In genomic region chr5:6483880-6484382, GRCh38 we compare ENCODE assay signal across 9 cellular contexts. TPM values are rescaled to one million over a fixed set of nuclear protein-coding genes. Genes with fewer than 3 reads are reported as not detected.
DNase-seq lines count a peak whose midpoint lies in the region; ATAC-seq and TF ChIP-seq lines count a peak whose summit lies in the region.
"Had no signal": no experiment of that assay in that cellular context is flagged by ENCODE, and none has a peak within 500 bp of the region (broad histone marks: within the 10 kb centered on the region; RNA-seq: fewer than 3 reads in every experiment).

No MANE protein-coding gene starts in this region.

- no peak overlapping the region for H2BK5ac ChIP-seq in trophoblast cell (ENCODE audit: low read depth, low read length, poor library complexity)

- no peak overlapping the region for H2BK120ac ChIP-seq in trophoblast cell (ENCODE audit: insufficient read depth, low read length, poor library complexity)

- TF ChIP-seq CTCF in gastrocnemius medialis (IDR thresholded peaks at IDR 0.05 in 4 of 5, conservative IDR thresholded peaks at IDR 0.05 in 1 of 5): no peak
- TF ChIP-seq CTCF in coronary artery (IDR thresholded peaks at IDR 0.05): no peak

- no peak overlapping the region for H2AFZ ChIP-seq in trophoblast cell (ENCODE audit: insufficient read depth, low read length, poor library complexity)

- H3K9me3 Mint-ChIP-seq in T-helper 1 cell treated with Interleukin-12 subunit alpha and Interleukin-12 subunit beta and Interleukin-4 antibody, amounts not matched to agents 30 μg/mL and 1 μg/mL, for 36 hours: no peaks in the 10 kb centered on the region

- no peak overlapping the region for H3K9ac ChIP-seq in trophoblast cell (ENCODE audit: low read length)

- ATAC-seq in GM18502 (IDR thresholded peaks at IDR 0.05; ENCODE audit: poor library complexity, unreplicated experiment) (peak; percentile 91), GM19328 (IDR thresholded peaks at IDR 0.05; ENCODE audit: unreplicated experiment) (peak; percentile 84), HG02885 (IDR thresholded peaks at IDR 0.05; ENCODE audit: poor library complexity, unreplicated experiment) (peak; percentile 88), gastrocnemius medialis (no peak)
- ATAC-seq: body of pancreas had no signal

- no peak overlapping the region for H3K18ac ChIP-seq in trophoblast cell (ENCODE audit: low read length)

- no peak overlapping the region for H3K4ac ChIP-seq in trophoblast cell (ENCODE audit: low read depth, low read length)

- H3K4me1 Mint-ChIP-seq in T-helper 1 cell treated with Interleukin-12 subunit alpha and Interleukin-12 subunit beta and Interleukin-4 antibody, amounts not matched to agents 30 μg/mL and 1 μg/mL, for 36 hours (ENCODE audit: low read depth): peaks cover 29% of the 10 kb centered on the region

- no peak overlapping the region for H3K14ac ChIP-seq in trophoblast cell (ENCODE audit: low read length)

- H3K4me3 Mint-ChIP-seq in T-helper 1 cell treated with Interleukin-12 subunit alpha and Interleukin-12 subunit beta and Interleukin-4 antibody, amounts not matched to agents 30 μg/mL and 1 μg/mL, for 36 hours: no peak overlapping the region

- peak overlapping the region; percentile 21 for H3K27ac Mint-ChIP-seq in T-helper 1 cell treated with Interleukin-12 subunit alpha and Interleukin-12 subunit beta and Interleukin-4 antibody, amounts not matched to agents 30 μg/mL and 1 μg/mL, for 36 hours

- no peaks in the 10 kb centered on the region for H3K36me3 ChIP-seq in gastrocnemius medialis
- no peaks in the 10 kb centered on the region for H3K36me3 ChIP-seq in trophoblast cell (ENCODE audit: control insufficient read depth in 1 of 2, insufficient read depth in 2 of 2, low read length in 2 of 2)

- no peak overlapping the region for H3K4me2 ChIP-seq in trophoblast cell (ENCODE audit: low read length)

- peaks cover 13% of the 10 kb centered on the region for H3K27me3 Mint-ChIP-seq in T-helper 1 cell treated with Interleukin-12 subunit alpha and Interleukin-12 subunit beta and Interleukin-4 antibody, amounts not matched to agents 30 μg/mL and 1 μg/mL, for 36 hours (ENCODE audit: low read depth)

- no CpG with 5 or more reads among the region's 9 CpGs for WGBS in trophoblast cell (ENCODE audit: extremely low coverage, insufficient coverage, insufficient read length)

- H3K9me3 ChIP-seq in gastrocnemius medialis: no peaks in the 10 kb centered on the region
- no peaks in the 10 kb centered on the region for H3K9me3 ChIP-seq in trophoblast cell (ENCODE audit: insufficient read depth, low read depth, low read length)
- H3K9me3 ChIP-seq: body of pancreas had no signal

- no peak overlapping the region for H3K23ac ChIP-seq in trophoblast cell (ENCODE audit: low read length)

- DNase-seq in gastrocnemius medialis: no peak
- no peak for DNase-seq in coronary artery (ENCODE audit: low spot score)
- DNase-seq in trophoblast cell: no peak
- DNase-seq in NCI-H82 treated with DMSO at 0.1 percent for 48 hours (lab: John Stamatoyannopoulos, UW; ENCODE audit: unreplicated experiment): no peak
- DNase-seq: body of pancreas had no signal

- in situ Hi-C loops in gastrocnemius medialis (cut with MboI; ENCODE audit: low sequenced_read_pairs in 4 of 4): no loop called here

- no peak overlapping the region for H4K91ac ChIP-seq in trophoblast cell (ENCODE audit: low read depth, low read length)

- H3K4me1 ChIP-seq in gastrocnemius medialis (peaks cover 10 to 15% of the 10 kb centered on the region in 2 donors), trophoblast cell (ENCODE audit: control insufficient read depth in 1 of 2, insufficient read depth in 2 of 2, low read length in 2 of 2) (no peaks in the 10 kb centered on the region)
- H3K4me1 ChIP-seq: body of pancreas had no signal

- H3K4me3 ChIP-seq in gastrocnemius medialis (no peak overlapping the region), coronary artery (no peak overlapping the region), trophoblast cell (ENCODE audit: low read depth, low read length) (no peak overlapping the region)
- H3K4me3 ChIP-seq: body of pancreas had no signal

- no peaks in the 10 kb centered on the region for H3K36me3 Mint-ChIP-seq in T-helper 1 cell treated with Interleukin-12 subunit alpha and Interleukin-12 subunit beta and Interleukin-4 antibody, amounts not matched to agents 30 μg/mL and 1 μg/mL, for 36 hours (ENCODE audit: low read depth)

- no peak for TF ChIP-seq POLR2A in gastrocnemius medialis (IDR thresholded peaks at IDR 0.05)

- no peak overlapping the region for H2AK5ac ChIP-seq in trophoblast cell (ENCODE audit: low read length)

- H4K8ac ChIP-seq in trophoblast cell (ENCODE audit: low read depth, low read length): no peak overlapping the region

- H3K79me2 ChIP-seq in trophoblast cell (ENCODE audit: control insufficient read depth, insufficient read depth, low read length, poor library complexity): no peaks in the 10 kb centered on the region

- intact Hi-C loops in gastrocnemius medialis (cut with DNase I; ENCODE audit: low total_unique reads): no loop called here

- H2BK12ac ChIP-seq in trophoblast cell (ENCODE audit: low read length): no peak overlapping the region

- no peaks in the 10 kb centered on the region for H3K27me3 ChIP-seq in gastrocnemius medialis
- H3K27me3 ChIP-seq in trophoblast cell (ENCODE audit: insufficient read depth, low read length): no peaks in the 10 kb centered on the region
- H3K27me3 ChIP-seq: body of pancreas had no signal

- H3K27ac ChIP-seq in gastrocnemius medialis (no peak overlapping the region), coronary artery (no peak overlapping the region), trophoblast cell (ENCODE audit: low read depth, low read length) (no peak overlapping the region)
- H3K27ac ChIP-seq: body of pancreas had no signal

- H4K12ac ChIP-seq in trophoblast cell (ENCODE audit: low read depth, low read length): no peak overlapping the region

- no peaks in the 10 kb centered on the region for H3K79me1 ChIP-seq in trophoblast cell (ENCODE audit: low read length)

RNA-seq across cellular contexts. Expression of gene UBE2QL1, which starts 35.3 kb away (rescaled TPM):
- 100 to 1,000 TPM in 1 of 4 donors, 10 to 100 TPM in 3; 48.8 to 150 (median 67.0) TPM for total RNA-seq in gastrocnemius medialis
- polyA plus RNA-seq in trophoblast cell (2013): 2.9 and 3.1 TPM in 2 replicates

Comparison
In these comparisons a context has a peak if more than half of its experiments do, and no peak if none do; other contexts are left out.
1. ATAC-seq: peak in GM18502 (single experiment), GM19328 (single experiment) and HG02885 (single experiment); none in gastrocnemius medialis (0 of 2).